In genomic region chr22:24426436-24426835, GRCh38 we compare ENCODE assay signal across 1 cellular context.
TF ChIP-seq lines count a peak whose summit lies in the region.

No MANE protein-coding gene starts in this region.

TF ChIP-seq in HepG2, 621 proteins besides CTCF, POLR2A, EP300 and RAD21:
- TF ChIP-seq ZNF550 (CRISPR knock-in tag; IDR thresholded peaks at IDR 0.05; ENCODE audit: borderline replicate concordance), result no peak
- TF ChIP-seq ZNF274 (CRISPR knock-in tag; IDR thresholded peaks at IDR 0.05), result no peak
- no peak for TF ChIP-seq ZNF569 (CRISPR knock-in tag; IDR thresholded peaks at IDR 0.05; ENCODE audit: borderline replicate concordance)
- TF ChIP-seq, protein P1, sequence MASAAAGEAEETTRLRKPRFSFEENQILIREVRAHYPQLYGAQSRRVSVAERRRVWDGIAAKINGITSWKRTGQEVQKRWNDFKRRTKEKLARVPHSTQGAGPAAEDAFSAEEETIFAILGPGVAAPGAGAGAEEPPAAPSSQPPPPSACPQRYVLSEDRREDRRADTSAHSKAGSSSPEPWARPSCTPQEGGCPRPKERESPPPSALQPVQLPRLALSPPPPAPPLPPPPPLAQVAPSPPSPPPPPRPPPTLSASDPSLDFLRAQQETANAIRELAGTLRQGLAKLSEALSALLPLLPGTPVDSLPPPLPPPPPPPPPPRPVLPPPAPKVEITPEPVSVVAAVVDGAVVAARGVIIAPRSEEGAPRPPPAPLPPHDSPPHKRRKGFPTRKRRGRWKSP (CRISPR knock-in tag; IDR thresholded peaks at IDR 0.05), result no peak
- no peak for TF ChIP-seq PCBP1 (IDR thresholded peaks at IDR 0.05; ENCODE audit: borderline replicate concordance, low read depth, low read length)
- TF ChIP-seq ZNF501 (CRISPR knock-in tag; IDR thresholded peaks at IDR 0.05), result no peak
- TF ChIP-seq MXI1 (IDR thresholded peaks at IDR 0.05; ENCODE audit: borderline replicate concordance, low read depth, low read length), result no peak
- no peak for TF ChIP-seq PBX3 (CRISPR knock-in tag; IDR thresholded peaks at IDR 0.05; ENCODE audit: borderline replicate concordance)
- no peak for TF ChIP-seq ZSCAN25 (CRISPR knock-in tag; IDR thresholded peaks at IDR 0.05)
- no peak for TF ChIP-seq TBP (CRISPR knock-in tag; IDR thresholded peaks at IDR 0.05)
- no peak for TF ChIP-seq SIN3B (IDR thresholded peaks at IDR 0.05; ENCODE audit: low read length)
